In genomic region chr19:34397853-34398252, GRCh38 we compare ENCODE assay signal across 1 cellular context.
TF ChIP-seq lines count a peak whose summit lies in the region.

No MANE protein-coding gene starts in this region.

TF ChIP-seq in HepG2, 621 proteins besides CTCF, POLR2A, EP300 and RAD21:
- no peak for TF ChIP-seq TAF1 (CRISPR knock-in tag; IDR thresholded peaks at IDR 0.05)
- peak; percentile 78 for TF ChIP-seq ZFP91 (CRISPR knock-in tag; IDR thresholded peaks at IDR 0.05; ENCODE audit: borderline replicate concordance)
